ENCODE assay signal across 1 cellular context in the genomic region with DNA sequence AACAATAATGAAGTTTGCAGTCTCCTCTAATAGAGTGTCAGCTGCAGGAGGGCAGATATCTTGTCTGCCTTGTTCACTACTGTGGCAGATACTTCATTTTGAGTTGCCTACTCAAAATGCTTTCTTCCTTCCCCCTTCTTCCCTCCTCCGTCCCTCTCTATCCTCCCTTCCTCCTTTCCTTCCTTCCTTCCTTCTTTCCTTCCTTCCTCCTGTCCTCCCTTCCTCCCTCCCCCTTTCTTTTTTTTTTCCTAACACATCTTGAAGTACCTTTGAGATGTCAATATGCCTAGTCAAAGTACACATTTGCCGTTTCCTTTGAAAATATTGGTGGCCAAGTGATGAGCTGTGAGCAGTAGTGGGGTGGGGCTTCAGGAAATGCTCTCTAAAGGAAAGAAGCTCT.
TF ChIP-seq lines count a peak whose summit lies in the region.

No MANE protein-coding gene starts in this region.

TF ChIP-seq in GM23338, 12 proteins besides CTCF, POLR2A, EP300 and RAD21 (continued from another document):
- TF ChIP-seq REST (IDR thresholded peaks at IDR 0.05; ENCODE audit: unreplicated experiment) (no peak), ZNF331 (CRISPR knock-in tag; IDR thresholded peaks at IDR 0.05; ENCODE audit: low read depth) (no peak), NANOG (IDR thresholded peaks at IDR 0.05; ENCODE audit: borderline replicate concordance) (no peak), CREB1 (CRISPR knock-in tag; IDR thresholded peaks at IDR 0.05; ENCODE audit: low read depth) (no peak), EZH2 (IDR thresholded peaks at IDR 0.05; ENCODE audit: low read depth, unreplicated experiment) (no peak), JUNB (IDR thresholded peaks at IDR 0.05; ENCODE audit: unreplicated experiment) (no peak)
- TF ChIP-seq, protein P1, sequence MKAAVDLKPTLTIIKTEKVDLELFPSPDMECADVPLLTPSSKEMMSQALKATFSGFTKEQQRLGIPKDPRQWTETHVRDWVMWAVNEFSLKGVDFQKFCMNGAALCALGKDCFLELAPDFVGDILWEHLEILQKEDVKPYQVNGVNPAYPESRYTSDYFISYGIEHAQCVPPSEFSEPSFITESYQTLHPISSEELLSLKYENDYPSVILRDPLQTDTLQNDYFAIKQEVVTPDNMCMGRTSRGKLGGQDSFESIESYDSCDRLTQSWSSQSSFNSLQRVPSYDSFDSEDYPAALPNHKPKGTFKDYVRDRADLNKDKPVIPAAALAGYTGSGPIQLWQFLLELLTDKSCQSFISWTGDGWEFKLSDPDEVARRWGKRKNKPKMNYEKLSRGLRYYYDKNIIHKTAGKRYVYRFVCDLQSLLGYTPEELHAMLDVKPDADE (IDR thresholded peaks at IDR 0.05) = no peak
